In genomic region chr15:60590935-60591490, GRCh38 we compare ENCODE assay signal across 8 cellular contexts.
DNase-seq lines count a peak whose midpoint lies in the region; ATAC-seq and TF ChIP-seq lines count a peak whose summit lies in the region.

No MANE protein-coding gene starts in this region.

- H4K20me1 ChIP-seq in DND-41 (ENCODE audit: insufficient read depth, low read length) (no peaks in the 10 kb centered on the region; the same call in 1 of the 2 replicates), Karpas-422 (ENCODE audit: insufficient read depth, low read depth, low read length) (no peaks in the 10 kb centered on the region)

- no peak for TF ChIP-seq POLR2A in stomach (IDR thresholded peaks at IDR 0.05)

- H3K9me3 Mint-ChIP-seq in activated CD4-positive, alpha-beta memory T cell treated with anti-CD3 and anti-CD28 coated beads for 36 hours = no peaks in the 10 kb centered on the region
- H3K9me3 Mint-ChIP-seq in endothelial cell (ENCODE audit: unreplicated experiment) (no peaks in the 10 kb centered on the region), mesothelial cell of epicardium (no peaks in the 10 kb centered on the region)

- H3K4me2 ChIP-seq in DND-41 (ENCODE audit: insufficient read depth, low read length) (peak overlapping the region; percentile 70), Karpas-422 (ENCODE audit: low read depth, low read length, poor library complexity, severe bottlenecking) (peak overlapping the region; percentile 75)

- no peaks in the 10 kb centered on the region for H3K79me2 ChIP-seq in DND-41 (ENCODE audit: insufficient read depth, low read length)
- H3K79me2 ChIP-seq in Karpas-422 (ENCODE audit: low read length) = no peaks in the 10 kb centered on the region

- peak overlapping the region; percentile 89 for H3K27ac Mint-ChIP-seq in activated CD4-positive, alpha-beta memory T cell treated with anti-CD3 and anti-CD28 coated beads for 36 hours
- H3K27ac Mint-ChIP-seq in endothelial cell (ENCODE audit: unreplicated experiment) = no peak overlapping the region
- no peak overlapping the region for H3K27ac Mint-ChIP-seq in mesothelial cell of epicardium

- H3K4me1 ChIP-seq in DND-41 (ENCODE audit: insufficient read depth, low read length) = peaks cover 14% of the 10 kb centered on the region
- peaks cover 6% of the 10 kb centered on the region for H3K4me1 ChIP-seq in Karpas-422 (ENCODE audit: low read length)
- H3K4me1 ChIP-seq in stomach = peaks cover 0 to 33% (median 26%) of the 10 kb centered on the region in 4 donors

- H3K9ac ChIP-seq in DND-41 (ENCODE audit: low read depth, low read length) (peak overlapping the region; percentile 43; the same call in 1 of the 2 replicates), Karpas-422 (ENCODE audit: low read length) (peak overlapping the region; percentile 54; the same call in 1 of the 2 replicates)

- peak overlapping the region; percentile 77 for H3K4me3 Mint-ChIP-seq in activated CD4-positive, alpha-beta memory T cell treated with anti-CD3 and anti-CD28 coated beads for 36 hours
- H3K4me3 Mint-ChIP-seq in endothelial cell (ENCODE audit: unreplicated experiment) (peak overlapping the region; percentile 88), mesothelial cell of epicardium (peak overlapping the region; percentile 65)

- H3K27me3 Mint-ChIP-seq in activated CD4-positive, alpha-beta memory T cell treated with anti-CD3 and anti-CD28 coated beads for 36 hours = no peaks in the 10 kb centered on the region
- H3K27me3 Mint-ChIP-seq in endothelial cell (ENCODE audit: unreplicated experiment) (peaks cover 9% of the 10 kb centered on the region), mesothelial cell of epicardium (ENCODE audit: low read depth) (peaks cover 81% of the 10 kb centered on the region)

- H3K27ac ChIP-seq in DND-41 (ENCODE audit: low read length) (no peak overlapping the region), Karpas-422 (ENCODE audit: low read length) (no peak overlapping the region), stomach (peak overlapping the region; percentile 77 to 97 (median 90))

- H3K4me3 ChIP-seq in DND-41 (ENCODE audit: low read depth in 1 of 2, low read length in 2 of 2) (peak overlapping the region in 1 of 2 experiments; percentile 55; a peak in 2 of 4 replicates), Karpas-422 (ENCODE audit: low read length) (peak overlapping the region; percentile 66; the same call in 1 of the 2 replicates), stomach (peak overlapping the region; percentile 77 to 89 (median 84))

- WGBS in stomach, 5 donors = 2 to 9% (median 2%) methylated on average over 17 to 41 of the region's 41 CpGs

- H3K36me3 ChIP-seq in DND-41 (ENCODE audit: insufficient read depth, low read length) (no peaks in the 10 kb centered on the region; the same call in 1 of the 2 replicates), Karpas-422 (ENCODE audit: insufficient read depth, low read length) (no peaks in the 10 kb centered on the region), stomach (no peaks in the 10 kb centered on the region)

- intact Hi-C loops in activated CD4-positive, alpha-beta memory T cell treated with anti-CD3 and anti-CD28 coated beads for 36 hours (cut with micrococcal nuclease) = no loop called here
- intact Hi-C loops in stomach (cut with DNase I; ENCODE audit: low total_unique reads) = no loop called here

- peak; percentile 14 for DNase-seq in DND-41
- DNase-seq in Karpas-422 = no peak
- DNase-seq in activated CD4-positive, alpha-beta memory T cell treated with anti-CD3 and anti-CD28 coated beads for 36 hours = peak; percentile 70
- peak; percentile 57 for DNase-seq in endothelial cell (ENCODE audit: low spot score)
- peak; percentile 32 to 59 for DNase-seq in mesothelial cell of epicardium (ENCODE audit: low spot score in 2 of 2, unreplicated experiment in 2 of 2)
- DNase-seq in stomach = peak; percentile 55
- DNase-seq in inferior parietal cortex (ENCODE audit: extremely low spot score) = no peak
- DNase-seq in NCI-H226 = no peak

- H3K27me3 ChIP-seq in DND-41 (ENCODE audit: insufficient read depth, low read length, poor library complexity) = peaks cover 56% of the 10 kb centered on the region
- H3K27me3 ChIP-seq in Karpas-422 (ENCODE audit: low read length) = no peaks in the 10 kb centered on the region
- peaks cover 0 to 23% (median 12%) of the 10 kb centered on the region in 3 donors for H3K27me3 ChIP-seq in stomach

- no peak for TF ChIP-seq CTCF in DND-41 (IDR thresholded peaks at IDR 0.05; ENCODE audit: borderline replicate concordance, extremely low read depth, low read length, poor library complexity, severe bottlenecking)
- no peak for TF ChIP-seq CTCF in endothelial cell (IDR thresholded peaks at IDR 0.05; ENCODE audit: unreplicated experiment)
- no peak for TF ChIP-seq CTCF in mesothelial cell of epicardium (IDR thresholded peaks at IDR 0.05; ENCODE audit: unreplicated experiment)
- no peak for TF ChIP-seq CTCF in stomach (IDR thresholded peaks at IDR 0.05)

- POLR2A ChIA-PET in activated CD4-positive, alpha-beta memory T cell treated with anti-CD3 and anti-CD28 coated beads for 36 hours (lab: Charles Lee) = interaction anchor here (0.8 to 3.0 kb wide), 13 partner anchors 9 to 207 kb away, joined by 3 to 28 read pairs (median 4); no protein-coding TSS in a partner anchor

- H3K36me3 Mint-ChIP-seq in activated CD4-positive, alpha-beta memory T cell treated with anti-CD3 and anti-CD28 coated beads for 36 hours = peaks cover 5% of the 10 kb centered on the region
- peaks cover 4% of the 10 kb centered on the region for H3K36me3 Mint-ChIP-seq in endothelial cell (ENCODE audit: low read depth, unreplicated experiment)
- no peaks in the 10 kb centered on the region for H3K36me3 Mint-ChIP-seq in mesothelial cell of epicardium

- no peak; the same call in 2 of the 3 replicates for ATAC-seq in DND-41 (ENCODE audit: insufficient read depth, low read depth)

- H3K9me3 ChIP-seq in DND-41 (ENCODE audit: insufficient read depth, low read length, severe bottlenecking) (no peaks in the 10 kb centered on the region), Karpas-422 (ENCODE audit: low read length) (no peaks in the 10 kb centered on the region), stomach (no peaks in the 10 kb centered on the region)

- CTCF ChIA-PET in activated CD4-positive, alpha-beta memory T cell treated with anti-CD3 and anti-CD28 coated beads for 36 hours (lab: Charles Lee) = interaction anchor here (0.7 to 5.5 kb wide), 8 partner anchors 21 to 341 kb away, joined by 3 to 31 read pairs (median 3); no protein-coding TSS in a partner anchor

- peaks cover 49% of the 10 kb centered on the region for H3K4me1 Mint-ChIP-seq in activated CD4-positive, alpha-beta memory T cell treated with anti-CD3 and anti-CD28 coated beads for 36 hours (ENCODE audit: low read depth)
- peaks cover 12% of the 10 kb centered on the region for H3K4me1 Mint-ChIP-seq in endothelial cell (ENCODE audit: unreplicated experiment)
- peaks cover 24% of the 10 kb centered on the region for H3K4me1 Mint-ChIP-seq in mesothelial cell of epicardium

- H2AFZ ChIP-seq in DND-41 (ENCODE audit: low read depth, low read length) = no peak overlapping the region
- H2AFZ ChIP-seq in Karpas-422 (ENCODE audit: low read length) = no peak overlapping the region

- no peak for TF ChIP-seq EP300 in stomach (IDR thresholded peaks at IDR 0.05)

- H3K9me2 ChIP-seq in Karpas-422 (replicated peaks; ENCODE audit: insufficient read depth, low read length) = no peaks in the 10 kb centered on the region

Comparison
In these comparisons a context has a peak if more than half of its experiments do, and no peak if none do; other contexts are left out.
1. DNase-seq: peak in DND-41 (single experiment), activated CD4-positive, alpha-beta memory T cell treated with anti-CD3 and anti-CD28 coated beads for 36 hours (single experiment), endothelial cell (single experiment), mesothelial cell of epicardium (2 of 2) and stomach (single experiment); none in Karpas-422 (single experiment), inferior parietal cortex (single experiment) and NCI-H226 (single experiment).
2. H3K27ac ChIP-seq: peak in stomach (5 of 5); none in DND-41 (single experiment) and Karpas-422 (single experiment).
3. Peak in every context shown above with its lines, with median percentiles within 50 percentile points of each other: H3K4me3 Mint-ChIP-seq.